In genomic region chr12:51238510-51239334, GRCh38 we compare ENCODE assay signal across 8 cellular contexts. TPM values are rescaled to one million over a fixed set of nuclear protein-coding genes. Genes with fewer than 3 reads are reported as not detected.
DNase-seq lines count a peak whose midpoint lies in the region; ATAC-seq lines count a peak whose summit lies in the region.

DAZAP2 (plus strand) TSS chr12:51238826; CDS start chr12:51238908, 82 bp downstream.

- peak within 1 kb of the TSS; percentile 99 for H3K9ac ChIP-seq in rectal smooth muscle tissue (ENCODE audit: low read length)

- H3K4me1 ChIP-seq in right cardiac atrium (ENCODE audit: control insufficient read depth, insufficient read depth, low read length) (peaks cover 7% of the 10 kb centered on the region), rectal smooth muscle tissue (ENCODE audit: control insufficient read depth, insufficient read depth, low read length) (peaks cover 16% of the 10 kb centered on the region), aorta (ENCODE audit: control insufficient read depth in 1 of 2, insufficient read depth in 2 of 2, low read length in 2 of 2) (no peaks in the 10 kb centered on the region)

- H3K9me3 ChIP-seq in right cardiac atrium (ENCODE audit: control insufficient read depth, low read length) (no peaks in the 10 kb centered on the region), aorta (ENCODE audit: control insufficient read depth, low read length) (no peaks in the 10 kb centered on the region)

- H3K27me3 ChIP-seq in right cardiac atrium (ENCODE audit: control insufficient read depth, insufficient read depth): no peaks in the 10 kb centered on the region
- no peaks in the 10 kb centered on the region for H3K27me3 ChIP-seq in rectal smooth muscle tissue (ENCODE audit: control insufficient read depth, insufficient read depth, low read length)
- no peaks in the 10 kb centered on the region for H3K27me3 ChIP-seq in aorta (ENCODE audit: control insufficient read depth in 1 of 2, insufficient read depth in 2 of 2, low read length in 1 of 2)

- H3K4me3 ChIP-seq in right cardiac atrium (ENCODE audit: low read length) (peak within 1 kb of the TSS; percentile 99), rectal smooth muscle tissue (ENCODE audit: low read length) (peak within 1 kb of the TSS; percentile 96), aorta (ENCODE audit: low read length in 2 of 2) (peak within 1 kb of the TSS; percentile 72 to 80)

- H3K27ac ChIP-seq in right cardiac atrium (ENCODE audit: low read length): peak within 1 kb of the TSS; percentile 100
- peak within 1 kb of the TSS; percentile 98 for H3K27ac ChIP-seq in rectal smooth muscle tissue (ENCODE audit: low read depth, low read length)
- peak within 1 kb of the TSS; percentile 92 to 97 for H3K27ac ChIP-seq in aorta (ENCODE audit: low read depth in 1 of 2, low read length in 2 of 2)

- intact Hi-C loops in right cardiac atrium (cut with DNase I) (no loop called here), aorta (cut with DNase I) (loop anchor here (2.0 to 5.0 kb wide), 3 partner anchors 20 to 156 kb away; partner anchors contain the start of genes TFCP2 (in 2 of the 2), CSRNP2 (in 1 of the 2) and POU6F1 (in 1 of the 2))

- ATAC-seq in GM18499 (IDR thresholded peaks at IDR 0.05; ENCODE audit: insufficient read depth, unreplicated experiment) (peak; percentile 73), HG02943 (IDR thresholded peaks at IDR 0.05; ENCODE audit: low read depth, unreplicated experiment) (peak; percentile 87), right cardiac atrium (peak; percentile 99), aorta (ENCODE audit: low FRiP score) (peak; percentile 99)

- DNase-seq in NCI-H187 (lab: John Stamatoyannopoulos, UW): peak; percentile 93 to 96
- peak; percentile 89 to 98 (median 96) for DNase-seq in T-helper 2 cell
- peak; percentile 50 to 98 (median 92) for DNase-seq in anterior cingulate cortex (lab: John Stamatoyannopoulos, UW)
- DNase-seq in right cardiac atrium: peak; percentile 97 to 99 (median 99)
- DNase-seq in aorta: peak; percentile 98

- WGBS in right cardiac atrium: under 1% methylated on average over 70 of the region's 70 CpGs
- WGBS in aorta, 2 donors: 0 to 1% methylated on average over 67 to 70 of the region's 70 CpGs

- peaks cover 23% of the 10 kb centered on the region for H3K36me3 ChIP-seq in rectal smooth muscle tissue (ENCODE audit: control insufficient read depth, insufficient read depth, low read length)
- peaks cover 10 to 11% of the 10 kb centered on the region in 2 donors for H3K36me3 ChIP-seq in aorta (ENCODE audit: control insufficient read depth in 1 of 2, insufficient read depth in 2 of 2, low read length in 1 of 2)

RNA-seq across cellular contexts. Expression of gene DAZAP2, which starts in this region (rescaled TPM):
- total RNA-seq in right cardiac atrium (100 to 1,000 TPM; 150 to 176 (median 168) TPM), aorta (100 to 1,000 TPM; 167 to 171 TPM)
- polyA plus RNA-seq in right cardiac atrium (135 TPM), aorta (100 to 1,000 TPM; 271 to 311 TPM)

Comparison
In these comparisons a context has a peak if more than half of its experiments do, and no peak if none do; other contexts are left out.
1. Peak in every context shown above with its lines: DNase-seq, ATAC-seq, H3K4me3 ChIP-seq and H3K27ac ChIP-seq.
2. intact Hi-C loops: an anchor here in aorta (2.0 to 5.0 kb wide); none called in right cardiac atrium.